In genomic region chr15:74613953-74614743, GRCh38 we compare ENCODE assay signal across 8 cellular contexts. TPM values are rescaled to one million over a fixed set of nuclear protein-coding genes. Genes with fewer than 3 reads are reported as not detected.
A peak's percentile ranks its signal among the peaks of the same experiment; 100 is the strongest.
DNase-seq lines count a peak whose midpoint lies in the region; ATAC-seq and TF ChIP-seq lines count a peak whose summit lies in the region.

No MANE protein-coding gene starts in this region.

- H3K79me2 ChIP-seq in DND-41 (ENCODE audit: insufficient read depth, low read length) (peaks cover 35% of the 10 kb centered on the region), osteoblast (ENCODE audit: insufficient read depth, low read length) (peaks cover 40% of the 10 kb centered on the region)

- H3K4me3 ChIP-seq in DND-41 (ENCODE audit: low read depth in 1 of 2, low read length in 2 of 2) (peak overlapping the region in 1 of 2 experiments; percentile 96; a peak in 3 of 4 replicates), NT2/D1 (ENCODE audit: insufficient read length, low read depth) (peak overlapping the region; percentile 98), osteoblast (ENCODE audit: insufficient read depth, low read length) (peak overlapping the region; percentile 87)

- no peak overlapping the region for H3K27ac Mint-ChIP-seq in endothelial cell (ENCODE audit: unreplicated experiment)

- H3K36me3 Mint-ChIP-seq in endothelial cell (ENCODE audit: low read depth, unreplicated experiment) = peaks cover 14% of the 10 kb centered on the region

- no peak for TF ChIP-seq CTCF in DND-41 (IDR thresholded peaks at IDR 0.05; ENCODE audit: borderline replicate concordance, extremely low read depth, low read length, poor library complexity, severe bottlenecking)
- TF ChIP-seq CTCF in endothelial cell (IDR thresholded peaks at IDR 0.05; ENCODE audit: unreplicated experiment) = no peak
- no peak for TF ChIP-seq CTCF in osteoblast (IDR thresholded peaks at IDR 0.05; ENCODE audit: extremely low read depth, low read depth, low read length)

- peaks cover 25% of the 10 kb centered on the region for H3K27me3 Mint-ChIP-seq in endothelial cell (ENCODE audit: unreplicated experiment)

- peak overlapping the region; percentile 74 for H3K4me3 Mint-ChIP-seq in endothelial cell (ENCODE audit: unreplicated experiment)

- H3K9me3 ChIP-seq in DND-41 (ENCODE audit: insufficient read depth, low read length, severe bottlenecking) (no peaks in the 10 kb centered on the region), NT2/D1 (ENCODE audit: insufficient read depth, low read length) (no peaks in the 10 kb centered on the region), osteoblast (ENCODE audit: low read depth, low read length) (no peaks in the 10 kb centered on the region)

- H3K27me3 ChIP-seq in DND-41 (ENCODE audit: insufficient read depth, low read length, poor library complexity) (no peaks in the 10 kb centered on the region), NT2/D1 (ENCODE audit: insufficient read depth, insufficient read length) (peaks cover 12% of the 10 kb centered on the region), osteoblast (ENCODE audit: insufficient read depth, low read length) (peaks cover 7% of the 10 kb centered on the region)

- H3K9me3 Mint-ChIP-seq in endothelial cell (ENCODE audit: unreplicated experiment) = no peaks in the 10 kb centered on the region

- DNase-seq in DND-41 = no peak
- no peak for DNase-seq in NT2/D1 (ENCODE audit: low read depth, low spot score)
- peak; percentile 76 for DNase-seq in endothelial cell (ENCODE audit: low spot score)
- no peak for DNase-seq in osteoblast (ENCODE audit: insufficient read length, low spot score, missing footprints)
- no peak for DNase-seq in NCI-H1694 (lab: John Stamatoyannopoulos, UW)
- DNase-seq in NOMO-1 treated with dmso at 0.1 percent for 144 hours (lab: John Stamatoyannopoulos, UW; ENCODE audit: unreplicated experiment) = no peak
- DNase-seq in left colon = no peak

- peak overlapping the region; percentile 83 for H3K4me2 ChIP-seq in DND-41 (ENCODE audit: insufficient read depth, low read length)
- H3K4me2 ChIP-seq in osteoblast (ENCODE audit: insufficient read depth, low read length) = peak overlapping the region; percentile 85

- no peak for ATAC-seq in DND-41 (ENCODE audit: insufficient read depth, low read depth)
- ATAC-seq in GM18873 (IDR thresholded peaks at IDR 0.05; ENCODE audit: low FRiP score, unreplicated experiment) = no peak
- ATAC-seq in left colon = no peak

- H3K4me1 ChIP-seq in DND-41 (ENCODE audit: insufficient read depth, low read length) (peaks cover 37% of the 10 kb centered on the region), NT2/D1 (ENCODE audit: insufficient read depth, insufficient read length) (peaks cover 14% of the 10 kb centered on the region), osteoblast (ENCODE audit: insufficient read depth, low read length) (peaks cover 21% of the 10 kb centered on the region)

- H3K9ac ChIP-seq in DND-41 (ENCODE audit: low read depth, low read length) (peak overlapping the region; percentile 98), NT2/D1 (ENCODE audit: insufficient read length, low read depth) (peak overlapping the region; percentile 74)

- peaks cover 26% of the 10 kb centered on the region for H3K4me1 Mint-ChIP-seq in endothelial cell (ENCODE audit: unreplicated experiment)

- intact Hi-C loops in left colon (cut with DNase I, micrococcal nuclease) = loop anchor here in 1 of 2 donors (10.0 kb wide), 1 partner anchor 69 kb away; the partner anchor contains the start of gene ARID3B

- peak overlapping the region; percentile 29; the same call in 1 of the 2 replicates for H2AFZ ChIP-seq in DND-41 (ENCODE audit: low read depth, low read length)
- H2AFZ ChIP-seq in osteoblast (ENCODE audit: low read length) = peak overlapping the region; percentile 76

- H4K20me1 ChIP-seq in DND-41 (ENCODE audit: insufficient read depth, low read length) (peaks cover 30% of the 10 kb centered on the region), osteoblast (ENCODE audit: insufficient read depth, low read length) (peaks cover 29% of the 10 kb centered on the region)

- no peak overlapping the region for H3K27ac ChIP-seq in DND-41 (ENCODE audit: low read length)
- H3K27ac ChIP-seq in osteoblast (ENCODE audit: low read depth, low read length) = no peak overlapping the region

- peaks cover 26% of the 10 kb centered on the region for H3K36me3 ChIP-seq in DND-41 (ENCODE audit: insufficient read depth, low read length)
- H3K36me3 ChIP-seq in NT2/D1 (ENCODE audit: insufficient read depth, insufficient read length, low read length) = peaks cover 21% of the 10 kb centered on the region
- peaks cover 2% of the 10 kb centered on the region for H3K36me3 ChIP-seq in osteoblast (ENCODE audit: insufficient read depth, low read length)

RNA-seq across cellular contexts. Expression of gene CLK3, which starts 1.5 kb away (rescaled TPM):
- total RNA-seq in endothelial cell (ENCODE audit: unreplicated experiment) (81.7 TPM), osteoblast (42.7 and 47.0 TPM in 2 replicates), left colon (10 to 100 TPM; 90.8 to 92.9 TPM)
